In genomic region chrX:132411310-132411977, GRCh38 we compare ENCODE assay signal across 13 cellular contexts.
"Had no signal": no experiment of that assay in that cellular context is flagged by ENCODE, and none has a peak within 500 bp of the region (broad histone marks: within the 10 kb centered on the region; RNA-seq: fewer than 3 reads in every experiment).

No MANE protein-coding gene starts in this region.

- H3K4me3 Mint-ChIP-seq: activated CD4-positive, alpha-beta memory T cell treated with anti-CD3 and anti-CD28 coated beads, Interleukin-2, amount 10 ng/mL, durations not matched to agents 7 days and 5 days; activated naive CD8-positive, alpha-beta T cell treated with anti-CD3 and anti-CD28 coated beads, Interleukin-2, amount 50 U/mL, for 24 hours; naive thymus-derived CD8-positive, alpha-beta T cell had no signal

- H3K9me3 Mint-ChIP-seq: activated CD4-positive, alpha-beta memory T cell treated with anti-CD3 and anti-CD28 coated beads, Interleukin-2, amount 10 ng/mL, durations not matched to agents 7 days and 5 days; activated naive CD8-positive, alpha-beta T cell treated with anti-CD3 and anti-CD28 coated beads, Interleukin-2, amount 50 U/mL, for 24 hours; naive thymus-derived CD8-positive, alpha-beta T cell had no signal

- H3K4me1 Mint-ChIP-seq: activated CD4-positive, alpha-beta memory T cell treated with anti-CD3 and anti-CD28 coated beads, Interleukin-2, amount 10 ng/mL, durations not matched to agents 7 days and 5 days had no signal

- H3K27ac Mint-ChIP-seq: activated CD4-positive, alpha-beta memory T cell treated with anti-CD3 and anti-CD28 coated beads, Interleukin-2, amount 10 ng/mL, durations not matched to agents 7 days and 5 days; activated naive CD8-positive, alpha-beta T cell treated with anti-CD3 and anti-CD28 coated beads, Interleukin-2, amount 50 U/mL, for 24 hours; naive thymus-derived CD8-positive, alpha-beta T cell had no signal

- H3K27ac ChIP-seq: ascending aorta, foreskin keratinocyte, prostate gland, upper lobe of right lung had no signal

- H3K36me3 Mint-ChIP-seq: naive thymus-derived CD8-positive, alpha-beta T cell had no signal

- H3K27me3 Mint-ChIP-seq: activated CD4-positive, alpha-beta memory T cell treated with anti-CD3 and anti-CD28 coated beads, Interleukin-2, amount 10 ng/mL, durations not matched to agents 7 days and 5 days; activated naive CD8-positive, alpha-beta T cell treated with anti-CD3 and anti-CD28 coated beads, Interleukin-2, amount 50 U/mL, for 24 hours; naive thymus-derived CD8-positive, alpha-beta T cell had no signal

- H3K36me3 ChIP-seq: ascending aorta, prostate gland, upper lobe of right lung had no signal

- ATAC-seq: activated naive CD8-positive, alpha-beta T cell treated with anti-CD3 and anti-CD28 coated beads, Interleukin-2, amount 50 U/mL, for 24 hours; foreskin keratinocyte; naive thymus-derived CD8-positive, alpha-beta T cell; upper lobe of right lung had no signal

- H3K4me1 ChIP-seq: ascending aorta, prostate gland, upper lobe of right lung had no signal

- DNase-seq: activated CD4-positive, alpha-beta memory T cell treated with anti-CD3 and anti-CD28 coated beads, Interleukin-2, amount 10 ng/mL, durations not matched to agents 7 days and 5 days; activated naive CD8-positive, alpha-beta T cell treated with anti-CD3 and anti-CD28 coated beads, Interleukin-2, amount 50 U/mL, for 24 hours; activated T-cell treated with anti-CD3 and anti-CD28 coated beads, Interleukin-2, amount 50 U/mL, for 48 hours; foreskin keratinocyte; head of caudate nucleus; naive thymus-derived CD8-positive, alpha-beta T cell; occipital lobe; stimulated activated CD4-positive, alpha-beta T cell treated with anti-CD3 and anti-CD28 coated beads, Interleukin-12 subunit alpha, Interleukin-12 subunit beta, amount 100 ng/mL, for 4 hours; stimulated activated naive CD4-positive, alpha-beta T cell treated with Interleukin-2 at 50 U/mL for 16 hours; T-helper 9 cell; upper lobe of right lung had no signal

- H3K27me3 ChIP-seq: ascending aorta, foreskin keratinocyte, upper lobe of right lung had no signal

- H3K4me3 ChIP-seq: ascending aorta, prostate gland, upper lobe of right lung had no signal

- H3K9me3 ChIP-seq: ascending aorta, prostate gland, upper lobe of right lung had no signal
